In the genomic region with DNA sequence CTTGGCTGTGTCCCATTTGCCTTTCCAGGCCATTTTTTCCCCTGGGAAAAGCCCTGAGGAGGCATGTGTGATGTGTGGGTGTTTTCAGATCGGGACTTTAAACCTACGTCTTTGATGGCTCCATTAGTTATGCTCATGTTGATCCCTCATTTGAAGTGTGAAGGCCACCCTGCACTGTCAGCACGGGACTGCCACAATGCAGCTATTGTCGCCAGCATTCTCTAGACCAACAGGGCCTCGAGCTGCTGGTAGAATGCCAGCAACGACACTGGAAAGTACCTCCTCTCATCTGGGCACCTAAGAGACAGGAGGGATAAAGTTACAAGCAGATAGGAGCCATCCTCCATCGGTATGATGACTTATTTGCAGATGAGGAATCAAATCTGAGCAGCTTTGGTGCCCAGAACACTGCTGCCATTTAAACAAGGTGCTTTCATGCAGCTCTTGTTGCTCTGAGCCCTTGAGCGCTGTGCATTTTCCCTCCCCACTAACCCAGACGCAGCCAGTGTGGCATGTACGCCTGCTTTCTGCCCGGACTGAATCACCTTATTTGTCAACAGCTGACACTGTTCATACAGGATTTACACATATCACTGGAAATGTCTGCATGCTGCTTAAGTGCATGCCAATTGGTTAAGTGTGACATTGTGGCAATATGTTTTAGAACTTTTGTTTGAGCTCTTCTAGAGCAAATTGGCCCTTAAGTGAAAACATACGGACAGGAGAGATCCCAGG, we compare ENCODE assay signal across 2 cellular contexts.
TF ChIP-seq lines count a peak whose summit lies in the region.

No MANE protein-coding gene starts in this region.

TF ChIP-seq in HCT116, 20 proteins besides CTCF, POLR2A, EP300 and RAD21 (continued from another document):
- TF ChIP-seq, protein P1, sequence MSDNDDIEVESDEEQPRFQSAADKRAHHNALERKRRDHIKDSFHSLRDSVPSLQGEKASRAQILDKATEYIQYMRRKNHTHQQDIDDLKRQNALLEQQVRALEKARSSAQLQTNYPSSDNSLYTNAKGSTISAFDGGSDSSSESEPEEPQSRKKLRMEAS (IDR thresholded peaks at IDR 0.05): no peak
- TF ChIP-seq ZFX (IDR thresholded peaks at IDR 0.05): no peak
- TF ChIP-seq TCF7L2 (IDR thresholded peaks at IDR 0.05; ENCODE audit: borderline replicate concordance, extremely low read depth, insufficient read depth, insufficient read length): peak; percentile 53
TF ChIP-seq in HCT116: peak in this region for 1.

TF ChIP-seq in SK-N-SH treated with all-trans-retinoic acid at 6 μM for 48 hours, 23 proteins besides CTCF, POLR2A, EP300 and RAD21:
- TF ChIP-seq, protein P2, sequence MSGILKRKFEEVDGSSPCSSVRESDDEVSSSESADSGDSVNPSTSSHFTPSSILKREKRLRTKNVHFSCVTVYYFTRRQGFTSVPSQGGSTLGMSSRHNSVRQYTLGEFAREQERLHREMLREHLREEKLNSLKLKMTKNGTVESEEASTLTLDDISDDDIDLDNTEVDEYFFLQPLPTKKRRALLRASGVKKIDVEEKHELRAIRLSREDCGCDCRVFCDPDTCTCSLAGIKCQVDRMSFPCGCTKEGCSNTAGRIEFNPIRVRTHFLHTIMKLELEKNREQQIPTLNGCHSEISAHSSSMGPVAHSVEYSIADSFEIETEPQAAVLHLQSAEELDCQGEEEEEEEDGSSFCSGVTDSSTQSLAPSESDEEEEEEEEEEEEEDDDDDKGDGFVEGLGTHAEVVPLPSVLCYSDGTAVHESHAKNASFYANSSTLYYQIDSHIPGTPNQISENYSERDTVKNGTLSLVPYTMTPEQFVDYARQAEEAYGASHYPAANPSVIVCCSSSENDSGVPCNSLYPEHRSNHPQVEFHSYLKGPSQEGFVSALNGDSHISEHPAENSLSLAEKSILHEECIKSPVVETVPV (CRISPR knock-in tag; IDR thresholded peaks at IDR 0.05): no peak
- peak; percentile 40; the same call in 1 of the 2 replicates for TF ChIP-seq TCF4 (CRISPR knock-in tag; IDR thresholded peaks at IDR 0.05; ENCODE audit: borderline replicate concordance)
- no peak for TF ChIP-seq ZFP3 (CRISPR knock-in tag; IDR thresholded peaks at IDR 0.05)
- TF ChIP-seq, protein P3, sequence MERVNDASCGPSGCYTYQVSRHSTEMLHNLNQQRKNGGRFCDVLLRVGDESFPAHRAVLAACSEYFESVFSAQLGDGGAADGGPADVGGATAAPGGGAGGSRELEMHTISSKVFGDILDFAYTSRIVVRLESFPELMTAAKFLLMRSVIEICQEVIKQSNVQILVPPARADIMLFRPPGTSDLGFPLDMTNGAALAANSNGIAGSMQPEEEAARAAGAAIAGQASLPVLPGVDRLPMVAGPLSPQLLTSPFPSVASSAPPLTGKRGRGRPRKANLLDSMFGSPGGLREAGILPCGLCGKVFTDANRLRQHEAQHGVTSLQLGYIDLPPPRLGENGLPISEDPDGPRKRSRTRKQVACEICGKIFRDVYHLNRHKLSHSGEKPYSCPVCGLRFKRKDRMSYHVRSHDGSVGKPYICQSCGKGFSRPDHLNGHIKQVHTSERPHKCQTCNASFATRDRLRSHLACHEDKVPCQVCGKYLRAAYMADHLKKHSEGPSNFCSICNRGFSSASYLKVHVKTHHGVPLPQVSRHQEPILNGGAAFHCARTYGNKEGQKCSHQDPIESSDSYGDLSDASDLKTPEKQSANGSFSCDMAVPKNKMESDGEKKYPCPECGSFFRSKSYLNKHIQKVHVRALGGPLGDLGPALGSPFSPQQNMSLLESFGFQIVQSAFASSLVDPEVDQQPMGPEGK (CRISPR knock-in tag; IDR thresholded peaks at IDR 0.05; ENCODE audit: borderline replicate concordance): no peak
